Comparison of ENCODE assay signal across 8 cellular contexts in the genomic region with DNA sequence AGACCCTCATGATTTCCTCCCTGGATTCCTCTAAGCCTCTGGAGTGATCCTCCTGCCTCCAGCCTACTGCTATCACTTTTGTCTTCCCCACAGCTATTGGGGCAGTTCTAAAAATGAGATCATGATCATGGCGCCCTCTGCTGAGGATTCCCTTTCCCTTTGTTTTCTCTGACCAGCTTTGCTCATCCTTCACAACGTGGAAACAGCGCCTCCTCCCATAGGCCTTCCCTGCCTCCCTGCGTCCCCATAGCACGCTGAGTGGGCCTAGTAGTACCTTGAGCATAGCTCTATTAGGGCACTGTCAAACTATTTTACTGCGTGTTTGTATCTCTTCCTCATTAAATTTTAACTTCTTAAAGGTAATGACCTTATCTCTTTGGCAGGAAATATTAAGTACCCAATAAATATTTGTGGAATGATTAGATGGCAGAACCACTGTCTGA.
A peak's percentile ranks its signal among the peaks of the same experiment; 100 is the strongest.
DNase-seq lines count a peak whose midpoint lies in the region; ATAC-seq and TF ChIP-seq lines count a peak whose summit lies in the region.

No MANE protein-coding gene starts in this region.

- no TSS peak for BruUV-seq in MCF 10A (replicated peaks; lab: Mats Ljungman, UMichigan)

- H3K36me3 ChIP-seq in breast epithelium: no peaks in the 10 kb centered on the region
- H3K36me3 ChIP-seq in cardiac muscle cell: no peaks in the 10 kb centered on the region

- H3K9me3 Mint-ChIP-seq in MCF 10A (ENCODE audit: unreplicated experiment): no peaks in the 10 kb centered on the region

- peak overlapping the region; percentile 17 for H3K27ac Mint-ChIP-seq in MCF 10A (ENCODE audit: low read depth, unreplicated experiment)

- peaks cover 6% of the 10 kb centered on the region for H3K36me3 Mint-ChIP-seq in MCF 10A (ENCODE audit: insufficient read depth, unreplicated experiment)

- intact Hi-C loops in MCF 10A (cut with micrococcal nuclease): loop anchor here (1.0 to 10.0 kb wide), 7 partner anchors 243 to 728 kb away; a partner anchor contains a TSS
- intact Hi-C loops in breast epithelium (cut with DNase I; ENCODE audit: low total_unique reads): no loop called here

- DNase-seq in MCF 10A (ENCODE audit: unreplicated experiment): peak; percentile 92
- DNase-seq in breast epithelium (ENCODE audit: low spot score in 2 of 2): no peak
- DNase-seq in NCI-H2107 treated with DMSO at 0.1 percent for 48 hours (lab: John Stamatoyannopoulos, UW; ENCODE audit: unreplicated experiment): peak; percentile 92
- DNase-seq in activated CD4-positive, alpha-beta T cell treated with anti-CD3 and anti-CD28 coated beads, Interleukin-2, amount 50 U/mL, for 48 hours: peak; percentile 18 to 45
- peak; percentile 79 to 81 for DNase-seq in cardiac muscle cell (ENCODE audit: low read depth in 1 of 2, low spot score in 1 of 2)
- DNase-seq in pulmonary artery endothelial cell (ENCODE audit: low read depth, low spot score): peak; percentile 29
- DNase-seq in GM19238 (ENCODE audit: insufficient read length, low spot score): no peak

- H3K27ac ChIP-seq in breast epithelium (no peak overlapping the region), cardiac muscle cell (no peak overlapping the region)

- H3K27me3 ChIP-seq in breast epithelium (no peaks in the 10 kb centered on the region), cardiac muscle cell (no peaks in the 10 kb centered on the region)

- H3K4me3 Mint-ChIP-seq in MCF 10A (ENCODE audit: unreplicated experiment): no peak overlapping the region

- H3K27me3 Mint-ChIP-seq in MCF 10A (ENCODE audit: insufficient read depth, unreplicated experiment): no peaks in the 10 kb centered on the region

- H3K4me1 Mint-ChIP-seq in MCF 10A (ENCODE audit: insufficient read depth, unreplicated experiment): peaks cover 14% of the 10 kb centered on the region

- peak; percentile 50 for ATAC-seq in HG03066 (IDR thresholded peaks at IDR 0.05; ENCODE audit: low read depth, unreplicated experiment)

- TF ChIP-seq POLR2A in breast epithelium (IDR thresholded peaks at IDR 0.05): no peak

- H3K4me3 ChIP-seq in breast epithelium (no peak overlapping the region), cardiac muscle cell (no peak overlapping the region)

- H3K4me1 ChIP-seq in breast epithelium (no peaks in the 10 kb centered on the region), cardiac muscle cell (ENCODE audit: low read depth) (no peaks in the 10 kb centered on the region)

- H3K9me3 ChIP-seq in breast epithelium: no peaks in the 10 kb centered on the region
- H3K9me3 ChIP-seq in cardiac muscle cell (ENCODE audit: low read depth): no peaks in the 10 kb centered on the region

- CTCF ChIA-PET in MCF 10A (lab: Yijun Ruan, JAX): interaction anchor here (0.5 to 4.1 kb wide), 43 partner anchors 9 to 1435 kb away, joined by 3 to 16 read pairs (median 4); no protein-coding TSS in a partner anchor

- TF ChIP-seq CTCF in MCF 10A (IDR thresholded peaks at IDR 0.05; ENCODE audit: unreplicated experiment) (peak; percentile 73), breast epithelium (IDR thresholded peaks at IDR 0.05) (peak in 1 of 3 donors; percentile 23), cardiac muscle cell (IDR thresholded peaks at IDR 0.05; ENCODE audit: low read depth, low read length) (peak; percentile 81)

- POLR2A ChIA-PET in MCF 10A (lab: Yijun Ruan, JAX): interaction anchor here (1.0 to 1.6 kb wide), 4 partner anchors 68 to 545 kb away, joined by 3 to 5 read pairs (median 4); no protein-coding TSS in a partner anchor

Comparison
In these comparisons a context has a peak if more than half of its experiments do, and no peak if none do; other contexts are left out.
1. DNase-seq: peak in MCF 10A (single experiment), NCI-H2107 treated with DMSO at 0.1 percent for 48 hours (single experiment), activated CD4-positive, alpha-beta T cell treated with anti-CD3 and anti-CD28 coated beads, Interleukin-2, amount 50 U/mL, for 48 hours (2 of 2), cardiac muscle cell (2 of 2) and pulmonary artery endothelial cell (single experiment); none in breast epithelium (0 of 2) and GM19238 (single experiment).